In genomic region chr2:72676341-72677025, GRCh38 we compare ENCODE assay signal across 18 cellular contexts.
DNase-seq lines count a peak whose midpoint lies in the region; ATAC-seq, FAIRE-seq and TF ChIP-seq lines count a peak whose summit lies in the region.
"Had no signal": no experiment of that assay in that cellular context is flagged by ENCODE, and none has a peak within 500 bp of the region (broad histone marks: within the 10 kb centered on the region; RNA-seq: fewer than 3 reads in every experiment).

No MANE protein-coding gene starts in this region.

- no peaks in the 10 kb centered on the region for H3K9me3 Mint-ChIP-seq in nephron
- H3K9me3 Mint-ChIP-seq: activated B cell treated with CpG ODN at 0.5 μM for 24 hours; T-helper 2 cell treated with Interferon-gamma antibody and Interleukin-4, amounts not matched to agents 5 μg/mL and 100 μg/mL, for 36 hours had no signal

- H3K27ac Mint-ChIP-seq in nephron: peak overlapping the region; percentile 84 to 96 (median 92)
- H3K27ac Mint-ChIP-seq: activated B cell treated with CpG ODN at 0.5 μM for 24 hours; T-helper 2 cell treated with Interferon-gamma antibody and Interleukin-4, amounts not matched to agents 5 μg/mL and 100 μg/mL, for 36 hours had no signal

- ATAC-seq in GM19463 (IDR thresholded peaks at IDR 0.05; ENCODE audit: unreplicated experiment) (no peak), GM19397 (IDR thresholded peaks at IDR 0.05; ENCODE audit: unreplicated experiment) (no peak), GM18858 (IDR thresholded peaks at IDR 0.05; ENCODE audit: unreplicated experiment) (no peak)
- ATAC-seq: gastrocnemius medialis had no signal

- peak; percentile 90 for FAIRE-seq in endometrium (lab: Jason Lieb, UNC)
- FAIRE-seq: H1 had no signal

- H3K4me1 Mint-ChIP-seq in nephron: peaks cover 51% of the 10 kb centered on the region
- H3K4me1 Mint-ChIP-seq: activated B cell treated with CpG ODN at 0.5 μM for 24 hours had no signal

- no peaks in the 10 kb centered on the region for H3K27me3 Mint-ChIP-seq in nephron (ENCODE audit: low read depth)
- H3K27me3 Mint-ChIP-seq: activated B cell treated with CpG ODN at 0.5 μM for 24 hours had no signal

- peaks cover 5% of the 10 kb centered on the region for H3K36me3 Mint-ChIP-seq in nephron (ENCODE audit: low read depth)

- DNase-seq in GM03348 (ENCODE audit: low spot score): peak; percentile 9
- peak; percentile 17 for DNase-seq in NCI-H69 (lab: John Stamatoyannopoulos, UW)
- DNase-seq in amniotic stem cell (lab: John Stamatoyannopoulos, UW): no peak
- DNase-seq: activated B cell treated with CpG ODN at 0.5 μM for 24 hours; BE2C; gastrocnemius medialis; NCI-H1105; NCI-H345; ovary; SHP77 treated with DMSO at 0.1 percent for 48 hours; stimulated activated CD4-positive, alpha-beta T cell treated with anti-CD3 and anti-CD28 coated beads, Interleukin-4, amount 100 ng/mL, for 4 hours had no signal

- no peak for TF ChIP-seq CTCF in nephron (IDR thresholded peaks at IDR 0.05; ENCODE audit: unreplicated experiment in 3 of 3)

- H3K4me3 Mint-ChIP-seq in nephron: no peak overlapping the region
- H3K4me3 Mint-ChIP-seq: activated B cell treated with CpG ODN at 0.5 μM for 24 hours; T-helper 2 cell treated with Interferon-gamma antibody and Interleukin-4, amounts not matched to agents 5 μg/mL and 100 μg/mL, for 36 hours had no signal
